In the genomic region with DNA sequence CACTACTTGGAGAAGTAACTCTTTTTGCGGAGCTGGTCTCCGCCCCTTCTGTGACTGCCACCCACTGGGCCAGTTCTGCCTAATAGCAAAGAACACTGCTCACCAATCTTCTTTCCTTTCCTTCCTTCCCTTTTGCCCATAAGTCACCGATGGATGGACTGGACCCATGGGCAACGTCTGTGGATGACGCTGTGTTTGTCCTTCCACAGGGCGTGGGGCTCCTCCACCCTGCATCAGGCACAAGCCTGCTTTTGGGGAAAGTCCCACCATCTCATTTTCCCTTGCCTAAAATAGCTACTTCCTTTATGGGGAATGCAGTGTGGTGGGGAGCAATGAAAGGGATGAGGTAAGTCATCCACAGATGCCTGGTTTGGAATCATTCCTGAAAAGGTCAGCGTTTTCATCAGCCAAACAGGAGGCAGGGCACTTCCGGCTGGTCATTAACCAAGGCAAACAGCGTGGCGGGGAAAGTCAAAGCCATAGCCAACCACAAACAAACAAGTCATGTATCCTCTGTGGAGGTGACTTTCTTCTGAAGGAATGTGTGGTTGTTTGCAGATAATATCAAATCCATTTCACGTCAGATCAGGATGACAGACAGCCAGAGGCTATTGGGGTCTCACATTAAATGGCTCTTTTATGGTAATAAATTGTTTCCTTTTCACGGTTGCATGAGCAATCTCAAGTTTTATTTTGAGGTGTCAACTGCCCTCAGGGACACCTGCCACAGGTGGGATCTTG, we compare ENCODE assay signal across 9 cellular contexts. TPM values are rescaled to one million over a fixed set of nuclear protein-coding genes. Genes with fewer than 3 reads are reported as not detected.
DNase-seq lines count a peak whose midpoint lies in the region; ATAC-seq and TF ChIP-seq lines count a peak whose summit lies in the region.
"Had no signal": no experiment of that assay in that cellular context is flagged by ENCODE, and none has a peak within 500 bp of the region (broad histone marks: within the 10 kb centered on the region; RNA-seq: fewer than 3 reads in every experiment).

No MANE protein-coding gene starts in this region.

- H3K9me3 ChIP-seq in HCT116 (ENCODE audit: control insufficient read depth in 1 of 2, insufficient read depth in 1 of 2, low read depth in 1 of 2, low read length in 2 of 2): no peaks in the 10 kb centered on the region; a peak in 1 of 4 replicates
- H3K9me3 ChIP-seq in SJCRH30 (replicated peaks): peaks cover 16% of the 10 kb centered on the region
- H3K9me3 ChIP-seq in suprapubic skin: no peaks in the 10 kb centered on the region
- H3K9me3 ChIP-seq in effector memory CD4-positive, alpha-beta T cell (ENCODE audit: control insufficient read depth, low read length): no peaks in the 10 kb centered on the region

- WGBS in suprapubic skin: 54% methylated on average over 12 of the region's 12 CpGs

- no peak overlapping the region for H3K4me3 Mint-ChIP-seq in activated naive CD4-positive, alpha-beta T cell treated with anti-CD3 and anti-CD28 coated beads, Interleukin-2, amount 10 ng/mL, durations not matched to agents 7 days and 5 days

- H3K9me3 Mint-ChIP-seq in activated naive CD4-positive, alpha-beta T cell treated with anti-CD3 and anti-CD28 coated beads, Interleukin-2, amount 10 ng/mL, durations not matched to agents 7 days and 5 days: no peaks in the 10 kb centered on the region

- no peaks in the 10 kb centered on the region for H3K4me1 Mint-ChIP-seq in activated naive CD4-positive, alpha-beta T cell treated with anti-CD3 and anti-CD28 coated beads, Interleukin-2, amount 10 ng/mL, durations not matched to agents 7 days and 5 days

- RAD21 ChIA-PET in HCT116 (lab: Charles Lee; ENCODE audit: low non-redundant PET in 1 of 2, low total read pairs in 2 of 2, uncharacterized antibody in 2 of 2, unreplicated experiment in 2 of 2): interaction anchor here in 1 of 2 experiments (0.6 kb wide), 1 partner anchor 145 kb away, joined by 4 read pairs; the partner anchor contains the start of gene PEMT

- intact Hi-C loops in HCT116 (cut with micrococcal nuclease) (no loop called here), left ventricle myocardium superior (cut with micrococcal nuclease) (no loop called here)

- ATAC-seq in HCT116 (peak; percentile 86), left ventricle myocardium superior (peak; percentile 51), GM21529 (IDR thresholded peaks at IDR 0.05; ENCODE audit: unreplicated experiment) (no peak)

- H3K27me3 ChIP-seq in HCT116 (ENCODE audit: insufficient read depth, low read length): 0 out of 2 replicates have a peak, but pooled peaks cover 6% of the 10 kb centered on the region
- no peaks in the 10 kb centered on the region for H3K27me3 ChIP-seq in SJCRH30
- H3K27me3 ChIP-seq in suprapubic skin: no peaks in the 10 kb centered on the region
- no peaks in the 10 kb centered on the region for H3K27me3 ChIP-seq in effector memory CD4-positive, alpha-beta T cell (replicated peaks; ENCODE audit: control insufficient read depth, insufficient read depth, low read length, poor library complexity, severe bottlenecking)

- H3K4me1 ChIP-seq in HCT116 (ENCODE audit: control insufficient read depth in 1 of 2, insufficient read depth in 2 of 2, low read length in 2 of 2) (peaks cover 24 to 25% of the 10 kb centered on the region in 2 experiments), SJCRH30 (peaks cover 34% of the 10 kb centered on the region), suprapubic skin (peaks cover 32% of the 10 kb centered on the region)
- no peaks in the 10 kb centered on the region for H3K4me1 ChIP-seq in effector memory CD4-positive, alpha-beta T cell (ENCODE audit: control insufficient read depth, insufficient read depth, low read length, poor library complexity, severe bottlenecking)

- peak overlapping the region; percentile 27 for H3K27ac ChIP-seq in HCT116 (ENCODE audit: low read depth, low read length)
- peak overlapping the region; percentile 43 for H3K27ac ChIP-seq in SJCRH30
- H3K27ac ChIP-seq in suprapubic skin: peak overlapping the region; percentile 80
- H3K27ac ChIP-seq in effector memory CD4-positive, alpha-beta T cell (ENCODE audit: insufficient read depth, low read length, poor library complexity, severe bottlenecking): no peak overlapping the region

- POLR2A ChIA-PET in HCT116 (lab: Charles Lee): interaction anchor here (1.1 kb wide), 1 partner anchor 10 kb away, joined by 3 read pairs; no protein-coding TSS in a partner anchor

- H3K36me3 ChIP-seq in HCT116 (ENCODE audit: control insufficient read depth in 1 of 2, insufficient read depth in 2 of 2, low read length in 2 of 2) (no peaks in the 10 kb centered on the region), SJCRH30 (no peaks in the 10 kb centered on the region), suprapubic skin (no peaks in the 10 kb centered on the region)
- H3K36me3 ChIP-seq in effector memory CD4-positive, alpha-beta T cell (ENCODE audit: control insufficient read depth, insufficient read depth, low read length): no peaks in the 10 kb centered on the region

- TF ChIP-seq CTCF in HCT116 (IDR thresholded peaks at IDR 0.05 in 2 of 3, conservative IDR thresholded peaks at IDR 0.05 in 1 of 3; ENCODE audit: borderline replicate concordance in 1 of 3, insufficient read depth in 1 of 3, low read depth in 2 of 3, low read length in 2 of 3) (no peak), suprapubic skin (IDR thresholded peaks at IDR 0.05) (no peak)

- H3K79me2 ChIP-seq in HCT116 (ENCODE audit: insufficient read depth, low read length): no peaks in the 10 kb centered on the region

- peaks cover 37% of the 10 kb centered on the region for H3K27me3 Mint-ChIP-seq in activated naive CD4-positive, alpha-beta T cell treated with anti-CD3 and anti-CD28 coated beads, Interleukin-2, amount 10 ng/mL, durations not matched to agents 7 days and 5 days

- H4K20me1 ChIP-seq in HCT116 (ENCODE audit: insufficient read depth): no peaks in the 10 kb centered on the region

- H3K9ac ChIP-seq in HCT116 (ENCODE audit: low read length): no peak overlapping the region

- DNase-seq in HCT116 (ENCODE audit: low read depth, low spot score) (peak; percentile 76), SJCRH30 (peak; percentile 94 to 95), left ventricle myocardium superior (no peak), suprapubic skin (ENCODE audit: low spot score in 2 of 2) (peak; percentile 84 to 87), NCI-H2171 (lab: John Stamatoyannopoulos, UW) (no peak)
- DNase-seq in activated naive CD4-positive, alpha-beta T cell treated with anti-CD3 and anti-CD28 coated beads, Interleukin-2, amount 10 ng/mL, durations not matched to agents 7 days and 5 days: no peak
- no peak for DNase-seq in effector memory CD4-positive, alpha-beta T cell
- DNase-seq: cerebellar nuclear complex had no signal

- no TSS peak for BruUV-seq in HCT116 (replicated peaks; lab: Mats Ljungman, UMichigan)

- H3K9me2 ChIP-seq in HCT116 (ENCODE audit: insufficient read depth): no peaks in the 10 kb centered on the region

- no peak for TF ChIP-seq POLR2A in HCT116 (IDR thresholded peaks at IDR 0.05; ENCODE audit: borderline replicate concordance, extremely low read depth, insufficient read depth, insufficient read length)
- no peak for TF ChIP-seq POLR2A in suprapubic skin (IDR thresholded peaks at IDR 0.05)

- H3K36me3 Mint-ChIP-seq in activated naive CD4-positive, alpha-beta T cell treated with anti-CD3 and anti-CD28 coated beads, Interleukin-2, amount 10 ng/mL, durations not matched to agents 7 days and 5 days: no peaks in the 10 kb centered on the region

- CTCF ChIA-PET in HCT116 (lab: Charles Lee): no interaction called here
- CTCF ChIA-PET in activated naive CD4-positive, alpha-beta T cell treated with anti-CD3 and anti-CD28 coated beads, Interleukin-2, amount 10 ng/mL, durations not matched to agents 7 days and 5 days (lab: Charles Lee): no interaction called here

- H3K4me3 ChIP-seq in HCT116 (replicated peaks in 1 of 2; ENCODE audit: low read depth in 1 of 2, low read length in 2 of 2) (0 out of 4 replicates have a peak overlapping the region, but pooled peaks of 1 of the 2 experiments have one; percentile 7), SJCRH30 (peak overlapping the region; percentile 0; the same call in 1 of the 2 replicates), suprapubic skin (no peak overlapping the region)
- no peak overlapping the region for H3K4me3 ChIP-seq in effector memory CD4-positive, alpha-beta T cell (ENCODE audit: insufficient read depth, low read depth, low read length, poor library complexity, severe bottlenecking)

- TF ChIP-seq EP300 in suprapubic skin (IDR thresholded peaks at IDR 0.05): no peak

- H2AFZ ChIP-seq in HCT116 (ENCODE audit: low read depth, low read length, poor library complexity, severe bottlenecking): peak overlapping the region; percentile 93

- no peak; the same call in 1 of the 2 replicates for TF ChIP-seq RAD21 in HCT116 (IDR thresholded peaks at IDR 0.05; ENCODE audit: low read depth)

- H3K27ac Mint-ChIP-seq in activated naive CD4-positive, alpha-beta T cell treated with anti-CD3 and anti-CD28 coated beads, Interleukin-2, amount 10 ng/mL, durations not matched to agents 7 days and 5 days: no peak overlapping the region

- H3K4me2 ChIP-seq in HCT116 (ENCODE audit: low read length): peak overlapping the region; percentile 65

TF ChIP-seq in HCT116, 20 proteins besides CTCF, POLR2A, EP300 and RAD21 (continues in another document):
- TF ChIP-seq SIN3A (IDR thresholded peaks at IDR 0.05; ENCODE audit: low read depth) (no peak; the same call in 1 of the 2 replicates), ELF1 (IDR thresholded peaks at IDR 0.05; ENCODE audit: borderline replicate concordance, low read depth) (no peak; the same call in 1 of the 2 replicates), ATF3 (IDR thresholded peaks at IDR 0.05) (peak; percentile 44; the same call in 1 of the 2 replicates), SRF (IDR thresholded peaks at IDR 0.05; ENCODE audit: low read depth) (peak; percentile 91), POLR2AphosphoS5 (IDR thresholded peaks at IDR 0.05; ENCODE audit: low read depth, low read length) (0 out of 2 replicates have a peak, but pooled peaks have one; percentile 22), CEBPB (IDR thresholded peaks at IDR 0.05; ENCODE audit: low read depth) (peak; percentile 64; the same call in 1 of the 2 replicates)
- TF ChIP-seq, protein P1, sequence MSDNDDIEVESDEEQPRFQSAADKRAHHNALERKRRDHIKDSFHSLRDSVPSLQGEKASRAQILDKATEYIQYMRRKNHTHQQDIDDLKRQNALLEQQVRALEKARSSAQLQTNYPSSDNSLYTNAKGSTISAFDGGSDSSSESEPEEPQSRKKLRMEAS (IDR thresholded peaks at IDR 0.05): no peak

RNA-seq across cellular contexts. Expression of gene MED9, which starts 30.7 kb away (rescaled TPM):
- total RNA-seq in HCT116 (2021; ENCODE audit: unreplicated experiment) (13.9 TPM), left ventricle myocardium superior (42.0 TPM), suprapubic skin (10 to 100 TPM; 14.6 to 22.6 (median 17.4) TPM)
- polyA plus RNA-seq in HCT116 (2012): 7.9 and 9.0 TPM in 2 replicates
- 84.4 and 88.9 TPM in 2 replicates for total RNA-seq in SJCRH30 (2014; rRNA removed; shearing (Covaris generic))

RNA-seq across cellular contexts. Expression of gene RASD1, which starts 50.1 kb away (rescaled TPM):
- total RNA-seq in HCT116 (2021; ENCODE audit: unreplicated experiment) (0.30 TPM), left ventricle myocardium superior (50.8 TPM), suprapubic skin (10 to 100 TPM; 11.7 to 31.1 (median 21.5) TPM)
- 0.22 and 0.32 TPM in 2 replicates for polyA plus RNA-seq in HCT116 (2012)
- not detected in 2 replicates for total RNA-seq in SJCRH30 (2014; rRNA removed; shearing (Covaris generic))

Comparison
In these comparisons a context has a peak if more than half of its experiments do, and no peak if none do; other contexts are left out.
1. DNase-seq: peak in HCT116 (single experiment), SJCRH30 (2 of 2) and suprapubic skin (2 of 2); none in left ventricle myocardium superior (single experiment), activated naive CD4-positive, alpha-beta T cell treated with anti-CD3 and anti-CD28 coated beads, Interleukin-2, amount 10 ng/mL, durations not matched to agents 7 days and 5 days (single experiment), NCI-H2171 (single experiment) and effector memory CD4-positive, alpha-beta T cell (0 of 3).